In genomic region chr11:3182462-3182852, GRCh38 we compare ENCODE assay signal across 17 cellular contexts. TPM values are rescaled to one million over a fixed set of nuclear protein-coding genes. Genes with fewer than 3 reads are reported as not detected.
A peak's percentile ranks its signal among the peaks of the same experiment; 100 is the strongest.
DNase-seq lines count a peak whose midpoint lies in the region; ATAC-seq, FAIRE-seq and TF ChIP-seq lines count a peak whose summit lies in the region.
"Had no signal": no experiment of that assay in that cellular context is flagged by ENCODE, and none has a peak within 500 bp of the region (broad histone marks: within the 10 kb centered on the region; RNA-seq: fewer than 3 reads in every experiment).

No MANE protein-coding gene starts in this region.

- ATAC-seq in left ventricle myocardium superior, result no peak
- ATAC-seq in RWPE2 (ENCODE audit: low read depth), result no peak
- peak in 1 of 2 donors; percentile 9 for ATAC-seq in lower lobe of right lung
- ATAC-seq in upper lobe of right lung, result no peak

- H3K9me3 ChIP-seq in right atrium auricular region (no peaks in the 10 kb centered on the region), RWPE2 (ENCODE audit: severe bottlenecking) (no peaks in the 10 kb centered on the region), lower lobe of right lung (no peaks in the 10 kb centered on the region), upper lobe of right lung (no peaks in the 10 kb centered on the region), GM23248 (ENCODE audit: low read depth) (no peaks in the 10 kb centered on the region)

- no peaks in the 10 kb centered on the region for H3K79me2 ChIP-seq in GM23248 (ENCODE audit: insufficient read depth)

- no peak overlapping the region for H3K27ac ChIP-seq in right atrium auricular region
- no peak overlapping the region for H3K27ac ChIP-seq in RWPE2 (ENCODE audit: poor library complexity, severe bottlenecking)
- no peak overlapping the region for H3K27ac ChIP-seq in lower lobe of right lung
- no peak overlapping the region for H3K27ac ChIP-seq in upper lobe of right lung
- no peak overlapping the region for H3K27ac ChIP-seq in GM23248

- 76% methylated on average over 4 of the region's 4 CpGs for WGBS in GM23248 (ENCODE audit: low coverage in 1 of 2, low lambda C conversion rate in 2 of 2, missing lambda C conversion rate in 2 of 2), 2 experiments

- no peak for TF ChIP-seq POLR2A in H54 (IDR thresholded peaks at IDR 0.05; ENCODE audit: low read depth, low read length)

- no peaks in the 10 kb centered on the region for H4K20me1 ChIP-seq in GM23248 (ENCODE audit: insufficient read depth)

- H3K4me1 ChIP-seq in right atrium auricular region (no peaks in the 10 kb centered on the region), RWPE2 (ENCODE audit: insufficient read depth, poor library complexity, severe bottlenecking) (no peaks in the 10 kb centered on the region), lower lobe of right lung (no peaks in the 10 kb centered on the region), upper lobe of right lung (no peaks in the 10 kb centered on the region), GM23248 (ENCODE audit: insufficient read depth) (peaks cover 11% of the 10 kb centered on the region)

- intact Hi-C loops in left ventricle myocardium superior (cut with micrococcal nuclease) (no loop called here), lower lobe of right lung (cut with DNase I) (no loop called here), upper lobe of right lung (cut with DNase I) (no loop called here)

- no peak overlapping the region for H3K9ac ChIP-seq in GM23248

- H3K27me3 ChIP-seq in right atrium auricular region, result no peaks in the 10 kb centered on the region
- H3K27me3 ChIP-seq in RWPE2 (ENCODE audit: insufficient read depth, poor library complexity, severe bottlenecking), result no peaks in the 10 kb centered on the region
- H3K27me3 ChIP-seq in lower lobe of right lung (ENCODE audit: low read depth), result no peaks in the 10 kb centered on the region
- no peaks in the 10 kb centered on the region for H3K27me3 ChIP-seq in upper lobe of right lung
- H3K27me3 ChIP-seq in GM23248 (replicated peaks; ENCODE audit: insufficient read depth), result peaks cover 6% of the 10 kb centered on the region; the same call in 1 of the 2 replicates

- DNase-seq in left ventricle myocardium superior, result peak; percentile 19
- DNase-seq in right atrium auricular region (ENCODE audit: low spot score), result no peak
- DNase-seq in RWPE2 (ENCODE audit: low spot score), result peak; percentile 56
- DNase-seq in lower lobe of right lung, result peak; percentile 25
- DNase-seq in upper lobe of right lung, result peak; percentile 37
- DNase-seq in H54 (ENCODE audit: insufficient read length, low spot score), result no peak
- DNase-seq in GM23248, result no peak
- DNase-seq: DMS53, GF-D8, H9, IMR-90 had no signal

- H3K9me2 ChIP-seq in GM23248 (ENCODE audit: insufficient read depth), result no peaks in the 10 kb centered on the region

- no peak overlapping the region for H3K4me2 ChIP-seq in GM23248 (ENCODE audit: unreplicated experiment)

- H2AFZ ChIP-seq in GM23248, result no peak overlapping the region

- H3K36me3 ChIP-seq in right atrium auricular region, result no peaks in the 10 kb centered on the region
- H3K36me3 ChIP-seq in RWPE2 (ENCODE audit: low read depth), result no peaks in the 10 kb centered on the region
- H3K36me3 ChIP-seq in lower lobe of right lung, result no peaks in the 10 kb centered on the region
- no peaks in the 10 kb centered on the region for H3K36me3 ChIP-seq in upper lobe of right lung
- H3K36me3 ChIP-seq in GM23248 (ENCODE audit: low read depth), result no peaks in the 10 kb centered on the region

- in situ Hi-C loops in GM23248 (cut with MboI), result no loop called here

- no peak for FAIRE-seq in H54 (lab: Jason Lieb, UNC)
- FAIRE-seq: A204.1, GM19239 had no signal

- H3K4me3 ChIP-seq in right atrium auricular region (no peak overlapping the region), RWPE2 (ENCODE audit: severe bottlenecking) (no peak overlapping the region), lower lobe of right lung (no peak overlapping the region), upper lobe of right lung (no peak overlapping the region), GM23248 (no peak overlapping the region)

- H3F3A ChIP-seq in GM23248 (ENCODE audit: insufficient read depth), result peaks cover 11% of the 10 kb centered on the region

- TF ChIP-seq CTCF in right atrium auricular region (IDR thresholded peaks at IDR 0.05) (no peak), RWPE2 (IDR thresholded peaks at IDR 0.05; ENCODE audit: poor library complexity, severe bottlenecking) (no peak), lower lobe of right lung (IDR thresholded peaks at IDR 0.05) (no peak), upper lobe of right lung (IDR thresholded peaks at IDR 0.05) (no peak)

RNA-seq across cellular contexts. Expression of gene OSBPL5, which starts 17.3 kb away (rescaled TPM):
- 15.9 TPM for total RNA-seq in left ventricle myocardium superior
- 10 to 100 TPM; 11.1 to 17.8 TPM for total RNA-seq in right atrium auricular region
- 46.2 TPM for total RNA-seq in lower lobe of right lung
- 52.6 TPM for total RNA-seq in upper lobe of right lung
- 47.6 and 57.6 TPM in 2 replicates for total RNA-seq in GM23248 (2014; rRNA removed; shearing (Covaris generic))
- polyA plus RNA-seq in GM23248 (2016; fragmentation: Nextera tagmentation; extraction: Ambion mirVana), result 25.3 and 27.9 TPM in 2 replicates

RNA-seq across cellular contexts. Expression of gene MRGPRG, which starts 36.2 kb away (rescaled TPM):
- not detected for total RNA-seq in left ventricle myocardium superior
- not detected for total RNA-seq in right atrium auricular region
- not detected for total RNA-seq in lower lobe of right lung
- total RNA-seq in upper lobe of right lung, result not detected
- not detected in 2 replicates for total RNA-seq in GM23248 (2014; rRNA removed; shearing (Covaris generic))
- polyA plus RNA-seq in GM23248 (2016; fragmentation: Nextera tagmentation; extraction: Ambion mirVana), result not detected in 2 replicates
- total RNA-seq: CD8-positive, alpha-beta memory T cell; H9; HT-29; IMR-90 had no signal
- polyA plus RNA-seq: AG04450; BJ; CD8-positive, alpha-beta memory T cell; IMR-90 had no signal

RNA-seq across cellular contexts. Expression of gene MRGPRE, which starts 49.8 kb away (rescaled TPM):
- 0.42 TPM for total RNA-seq in left ventricle myocardium superior
- not detected for total RNA-seq in right atrium auricular region
- not detected for total RNA-seq in lower lobe of right lung
- total RNA-seq in upper lobe of right lung, result not detected
- total RNA-seq in GM23248 (2014; rRNA removed; shearing (Covaris generic)), result not detected in 2 replicates
- polyA plus RNA-seq in GM23248 (2016; fragmentation: Nextera tagmentation; extraction: Ambion mirVana), result not detected in 2 replicates
- total RNA-seq: CD8-positive, alpha-beta memory T cell; H9; IMR-90 had no signal
- polyA plus RNA-seq: AG04450; BJ; CD8-positive, alpha-beta memory T cell; IMR-90 had no signal

Comparison
In these comparisons a context has a peak if more than half of its experiments do, and no peak if none do; other contexts are left out.
1. DNase-seq: peak in left ventricle myocardium superior (single experiment), RWPE2 (single experiment), lower lobe of right lung (single experiment) and upper lobe of right lung (single experiment); none in right atrium auricular region (single experiment), H54 (single experiment) and GM23248 (single experiment).